In genomic region chr19:33622505-33622808, GRCh38 we compare ENCODE assay signal across 10 cellular contexts. TPM values are rescaled to one million over a fixed set of nuclear protein-coding genes. Genes with fewer than 3 reads are reported as not detected.
DNase-seq lines count a peak whose midpoint lies in the region; ATAC-seq and TF ChIP-seq lines count a peak whose summit lies in the region.
"Had no signal": no experiment of that assay in that cellular context is flagged by ENCODE, and none has a peak within 500 bp of the region (broad histone marks: within the 10 kb centered on the region; RNA-seq: fewer than 3 reads in every experiment).

No MANE protein-coding gene starts in this region.

- peak overlapping the region; percentile 55 for H3K27ac Mint-ChIP-seq in glutamatergic neuron (ENCODE audit: unreplicated experiment)

- H3K9me3 Mint-ChIP-seq in glutamatergic neuron (ENCODE audit: unreplicated experiment) = peaks cover 16% of the 10 kb centered on the region

- ATAC-seq in GM18861 (IDR thresholded peaks at IDR 0.05; ENCODE audit: unreplicated experiment) (no peak), HG02798 (IDR thresholded peaks at IDR 0.05; ENCODE audit: poor library complexity, unreplicated experiment) (no peak)

- H3K36me3 Mint-ChIP-seq in glutamatergic neuron (ENCODE audit: unreplicated experiment) = no peaks in the 10 kb centered on the region

- DNase-seq in BE2C (peak; percentile 40), NCI-H2227 treated with DMSO at 0.1 percent for 48 hours (lab: John Stamatoyannopoulos, UW) (peak; percentile 57), glutamatergic neuron (no peak), osteoblast (ENCODE audit: insufficient read length, low spot score, missing footprints) (peak; percentile 88), caudate nucleus (lab: John Stamatoyannopoulos, UW) (no peak), RWPE1 (ENCODE audit: low spot score) (no peak)

- CTCF ChIA-PET in RWPE1 (lab: Yijun Ruan, JAX) = no interaction called here

- H3K4me1 Mint-ChIP-seq in glutamatergic neuron (ENCODE audit: low read depth, unreplicated experiment) = peaks cover 39% of the 10 kb centered on the region

- H3K4me1 ChIP-seq in BE2C = no peaks in the 10 kb centered on the region
- H3K4me1 ChIP-seq in osteoblast (ENCODE audit: insufficient read depth, low read length) = no peaks in the 10 kb centered on the region

- no peak overlapping the region for H3K4me2 ChIP-seq in osteoblast (ENCODE audit: insufficient read depth, low read length)

- no peak overlapping the region for H2AFZ ChIP-seq in osteoblast (ENCODE audit: low read length)

- no peaks in the 10 kb centered on the region for H4K20me1 ChIP-seq in osteoblast (ENCODE audit: insufficient read depth, low read length)

- POLR2A ChIA-PET in RWPE1 (lab: Yijun Ruan, JAX; ENCODE audit: low non-redundant PET) = no interaction called here

- H3K27me3 ChIP-seq in BE2C (peaks cover 39% of the 10 kb centered on the region), osteoblast (ENCODE audit: insufficient read depth, low read length) (peaks cover 47% of the 10 kb centered on the region)

- TF ChIP-seq CTCF in BE2C (IDR thresholded peaks at IDR 0.05; ENCODE audit: low read depth, low read length) (no peak), glutamatergic neuron (IDR thresholded peaks at IDR 0.05; ENCODE audit: partially characterized antibody, unreplicated experiment) (no peak), osteoblast (IDR thresholded peaks at IDR 0.05; ENCODE audit: extremely low read depth, low read depth, low read length) (no peak), RWPE1 (conservative IDR thresholded peaks at IDR 0.05; ENCODE audit: low read depth) (no peak)

- H3K4me3 ChIP-seq in BE2C (ENCODE audit: low read depth, low read length) = peak overlapping the region; percentile 64
- H3K4me3 ChIP-seq in osteoblast (ENCODE audit: insufficient read depth, low read length) = no peak overlapping the region

- no peaks in the 10 kb centered on the region for H3K9me3 ChIP-seq in BE2C
- H3K9me3 ChIP-seq in osteoblast (ENCODE audit: low read depth, low read length) = no peaks in the 10 kb centered on the region
- H3K9me3 ChIP-seq: neutrophil had no signal

- H3K36me3 ChIP-seq in BE2C (no peaks in the 10 kb centered on the region), osteoblast (ENCODE audit: insufficient read depth, low read length) (no peaks in the 10 kb centered on the region)
- H3K36me3 ChIP-seq: neutrophil had no signal

- H3K79me2 ChIP-seq in osteoblast (ENCODE audit: insufficient read depth, low read length) = no peaks in the 10 kb centered on the region

- peak overlapping the region; percentile 99 for H3K4me3 Mint-ChIP-seq in glutamatergic neuron (ENCODE audit: unreplicated experiment)

- H3K27ac ChIP-seq in osteoblast (ENCODE audit: low read depth, low read length) = no peak overlapping the region
- H3K27ac ChIP-seq in caudate nucleus (ENCODE audit: low read depth, low read length) = no peak overlapping the region
- H3K27ac ChIP-seq in RWPE1 = no peak overlapping the region
- H3K27ac ChIP-seq: neutrophil had no signal

- H3K27me3 Mint-ChIP-seq in glutamatergic neuron (ENCODE audit: unreplicated experiment) = peaks cover 15% of the 10 kb centered on the region

RNA-seq across cellular contexts. Expression of gene CHST8, which starts 0.7 kb away (rescaled TPM):
- polyA plus RNA-seq in BE2C (2012; ENCODE audit: insufficient read depth, insufficient read length, low read depth) = 18.3 TPM
- 235 TPM for total RNA-seq in glutamatergic neuron (ENCODE audit: unreplicated experiment)
- not detected in 2 replicates for total RNA-seq in osteoblast
- total RNA-seq: T-helper 2 cell treated with Interferon-gamma antibody and Interleukin-4, amounts not matched to agents 100 ng/mL and 5 ng/mL, for 36 hours had no signal

Comparison
In these comparisons a context has a peak if more than half of its experiments do, and no peak if none do; other contexts are left out.
1. DNase-seq: peak in BE2C (single experiment), NCI-H2227 treated with DMSO at 0.1 percent for 48 hours (single experiment) and osteoblast (single experiment); none in glutamatergic neuron (single experiment), caudate nucleus (0 of 61) and RWPE1 (single experiment).
2. RNA of gene CHST8, which starts 0.7 kb away (total RNA-seq): 235 TPM in glutamatergic neuron (single experiment); not detected in osteoblast; every median in the first group is over 100 times any median in the second.